In genomic region chr5:151047814-151048425, GRCh38 we compare ENCODE assay signal across 8 cellular contexts. TPM values are rescaled to one million over a fixed set of nuclear protein-coding genes. Genes with fewer than 3 reads are reported as not detected.
DNase-seq lines count a peak whose midpoint lies in the region; ATAC-seq and TF ChIP-seq lines count a peak whose summit lies in the region.

No MANE protein-coding gene starts in this region.

- no peaks in the 10 kb centered on the region for H3K9me3 ChIP-seq in spleen

- ATAC-seq in HG02981 (IDR thresholded peaks at IDR 0.05; ENCODE audit: unreplicated experiment) (peak; percentile 54), foreskin keratinocyte (peak; percentile 74), HG03439 (IDR thresholded peaks at IDR 0.05; ENCODE audit: unreplicated experiment) (no peak)

- H3K36me3 ChIP-seq in spleen, result peaks cover 0 to 100% (median 90%) of the 10 kb centered on the region in 6 donors

- H3K4me3 ChIP-seq in spleen, result no peak overlapping the region

- no peaks in the 10 kb centered on the region for H3K27me3 ChIP-seq in foreskin keratinocyte
- no peaks in the 10 kb centered on the region for H3K27me3 ChIP-seq in spleen (replicated peaks in 1 of 7)

- intact Hi-C loops in spleen (cut with DNase I; ENCODE audit: low total_unique reads), result no loop called here

- no peak for TF ChIP-seq POLR2A in spleen (IDR thresholded peaks at IDR 0.05)

- DNase-seq in DMS 273 (lab: John Stamatoyannopoulos, UW; ENCODE audit: unreplicated experiment) (peak; percentile 44), DMS 273 treated with DMSO at 0.1 percent for 48 hours (lab: John Stamatoyannopoulos, UW) (no peak), foreskin keratinocyte (no peak), spleen (no peak), NCI-H524 treated with DMSO at 0.1 percent for 48 hours (lab: John Stamatoyannopoulos, UW) (no peak)
- peak; percentile 19 for DNase-seq in activated CD4-positive, alpha-beta T cell treated with anti-CD3 and anti-CD28 coated beads, Interleukin-2, amount 50 U/mL, for 1 hour

- TF ChIP-seq CTCF in foreskin keratinocyte (conservative IDR thresholded peaks at IDR 0.05) (peak; percentile 72), spleen (IDR thresholded peaks at IDR 0.05 in 8 of 11, conservative IDR thresholded peaks at IDR 0.05 in 3 of 11) (peak; percentile 49 to 84 (median 76))

- no peak overlapping the region for H3K27ac ChIP-seq in foreskin keratinocyte
- peak overlapping the region in 2 of 8 donors; percentile 6 to 31 for H3K27ac ChIP-seq in spleen

- 54 to 77% (median 72%) methylated on average over 13 of the region's 13 CpGs for WGBS in spleen, 5 donors

- H3K4me1 ChIP-seq in foreskin keratinocyte (no peaks in the 10 kb centered on the region), spleen (peaks cover 5 to 44% (median 26%) of the 10 kb centered on the region in 6 donors)

RNA-seq across cellular contexts. Expression of gene GPX3, which starts 27.5 kb away (rescaled TPM):
- total RNA-seq in foreskin keratinocyte (6.9 and 13.2 TPM in 2 replicates), spleen (100 to 1,000 TPM in 6 of 7 donors, 10 to 100 TPM in 1; 78.7 to 886 (median 416) TPM)
- polyA plus RNA-seq in foreskin keratinocyte (12.7 and 26.6 TPM in 2 replicates), spleen (100 to 1,000 TPM; 158 to 261 (median 256) TPM)

RNA-seq across cellular contexts. Expression of gene TNIP1, which starts 32.9 kb away (rescaled TPM):
- total RNA-seq in foreskin keratinocyte (128 and 133 TPM in 2 replicates), spleen (100 to 1,000 TPM; 179 to 260 (median 218) TPM)
- polyA plus RNA-seq in foreskin keratinocyte (96.5 and 98.1 TPM in 2 replicates), spleen (100 to 1,000 TPM in 1 of 3 donors, 10 to 100 TPM in 2; 67.7 to 149 (median 95.9) TPM)

Comparison
In these comparisons a context has a peak if more than half of its experiments do, and no peak if none do; other contexts are left out.
1. DNase-seq: peak in DMS 273 (single experiment) and activated CD4-positive, alpha-beta T cell treated with anti-CD3 and anti-CD28 coated beads, Interleukin-2, amount 50 U/mL, for 1 hour (single experiment); none in DMS 273 treated with DMSO at 0.1 percent for 48 hours (single experiment), foreskin keratinocyte (0 of 2), spleen (single experiment) and NCI-H524 treated with DMSO at 0.1 percent for 48 hours (single experiment).